Comparison of ENCODE assay signal across 8 cellular contexts in the genomic region with DNA sequence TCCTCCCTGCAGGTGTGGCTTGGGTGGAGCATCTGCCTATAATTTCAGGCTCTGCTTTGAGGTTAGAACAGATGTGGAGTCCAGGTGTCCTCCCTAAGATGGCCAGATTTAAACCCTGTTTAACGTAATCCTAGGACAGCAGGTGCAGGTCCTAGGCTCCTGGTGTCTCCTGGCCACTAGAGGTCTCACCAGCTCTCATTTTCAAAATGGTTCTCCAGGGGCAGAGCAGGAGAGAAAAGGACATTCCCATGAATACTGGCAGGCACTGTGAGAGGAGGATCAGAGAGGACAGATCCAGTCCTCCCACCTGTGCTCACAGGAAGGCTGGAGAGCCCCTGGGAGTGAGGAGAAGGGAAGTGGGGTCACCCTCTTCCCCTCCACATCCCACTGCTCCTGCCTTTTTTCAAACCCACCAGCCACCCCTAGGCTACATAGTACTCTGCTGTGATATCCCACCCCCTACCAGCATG.
DNase-seq lines count a peak whose midpoint lies in the region; ATAC-seq, FAIRE-seq and TF ChIP-seq lines count a peak whose summit lies in the region.

No MANE protein-coding gene starts in this region.

- TF ChIP-seq POLR2A in A549 (IDR thresholded peaks at IDR 0.05; ENCODE audit: low read length): no peak

- H3K27ac Mint-ChIP-seq in CD8-positive, alpha-beta memory T cell: no peak overlapping the region

- no peak overlapping the region for H3K4me3 Mint-ChIP-seq in CD8-positive, alpha-beta memory T cell

- TF ChIP-seq CTCF in A549 (IDR thresholded peaks at IDR 0.05) (peak; percentile 70), GM12874 (IDR thresholded peaks at IDR 0.05; ENCODE audit: insufficient read depth, low read depth, low read length) (peak; percentile 69), WERI-Rb-1 (IDR thresholded peaks at IDR 0.05; ENCODE audit: low read depth, low read length) (peak; percentile 92), cardiac muscle cell (IDR thresholded peaks at IDR 0.05; ENCODE audit: low read depth, low read length) (peak; percentile 87), retinal pigment epithelial cell (conservative IDR thresholded peaks at IDR 0.05; ENCODE audit: low read depth, low read length) (peak; percentile 91)

- 20% methylated on average over 1 of the region's 1 CpG for WGBS in A549 (ENCODE audit: missing lambda C conversion rate)

- no peaks in the 10 kb centered on the region for H3K4me1 Mint-ChIP-seq in CD8-positive, alpha-beta memory T cell

- POLR2A ChIA-PET in A549 (lab: Yijun Ruan, JAX): no interaction called here
- POLR2A ChIA-PET in CD8-positive, alpha-beta memory T cell (lab: Charles Lee): no interaction called here

- no peaks in the 10 kb centered on the region for H3K9me3 ChIP-seq in A549
- H3K9me3 ChIP-seq in WERI-Rb-1 (ENCODE audit: severe bottlenecking): no peaks in the 10 kb centered on the region
- no peaks in the 10 kb centered on the region for H3K9me3 ChIP-seq in cardiac muscle cell (ENCODE audit: low read depth)
- no peaks in the 10 kb centered on the region for H3K9me3 ChIP-seq in CD8-positive, alpha-beta memory T cell (ENCODE audit: low read length)

- no peaks in the 10 kb centered on the region for H3K27me3 ChIP-seq in WERI-Rb-1 (ENCODE audit: insufficient read depth, low read depth, severe bottlenecking)
- no peaks in the 10 kb centered on the region for H3K27me3 ChIP-seq in cardiac muscle cell
- H3K27me3 ChIP-seq in CD8-positive, alpha-beta memory T cell (ENCODE audit: insufficient read depth, low read length, poor library complexity, severe bottlenecking): no peaks in the 10 kb centered on the region

- H3K4me1 ChIP-seq in A549 (peaks cover 23% of the 10 kb centered on the region), cardiac muscle cell (ENCODE audit: low read depth) (peaks cover 14% of the 10 kb centered on the region)
- H3K4me1 ChIP-seq in CD8-positive, alpha-beta memory T cell (ENCODE audit: insufficient read depth, low read length): no peaks in the 10 kb centered on the region

- no peaks in the 10 kb centered on the region for H3K9me3 Mint-ChIP-seq in CD8-positive, alpha-beta memory T cell

- peaks cover 3% of the 10 kb centered on the region in 2 donors for H3K27me3 Mint-ChIP-seq in CD8-positive, alpha-beta memory T cell

- no peak for FAIRE-seq in A549 (lab: Jason Lieb, UNC)

- TF ChIP-seq EP300 in A549 (IDR thresholded peaks at IDR 0.05): no peak

- no peaks in the 10 kb centered on the region for H3K36me3 ChIP-seq in WERI-Rb-1
- H3K36me3 ChIP-seq in cardiac muscle cell: no peaks in the 10 kb centered on the region
- no peaks in the 10 kb centered on the region for H3K36me3 ChIP-seq in CD8-positive, alpha-beta memory T cell (ENCODE audit: insufficient read depth, low read length)

- H3K4me3 ChIP-seq in A549: no peak overlapping the region
- H3K4me3 ChIP-seq in WERI-Rb-1 (ENCODE audit: low read depth, low read length): no peak overlapping the region
- no peak overlapping the region for H3K4me3 ChIP-seq in cardiac muscle cell
- no peak overlapping the region for H3K4me3 ChIP-seq in retinal pigment epithelial cell (ENCODE audit: low read length)
- H3K4me3 ChIP-seq in CD8-positive, alpha-beta memory T cell (ENCODE audit: low read length): no peak overlapping the region

- H3K36me3 Mint-ChIP-seq in CD8-positive, alpha-beta memory T cell: no peaks in the 10 kb centered on the region

- no peak overlapping the region for H3K4me2 ChIP-seq in A549

- ATAC-seq in A549: peak; percentile 88 to 94
- ATAC-seq in HG02588 (IDR thresholded peaks at IDR 0.05; ENCODE audit: unreplicated experiment): no peak

- TF ChIP-seq RAD21 in A549 (conservative IDR thresholded peaks at IDR 0.05 in 1 of 2, IDR thresholded peaks at IDR 0.05 in 1 of 2): peak; percentile 74 to 76

- CTCF ChIA-PET in A549 (lab: Yijun Ruan, JAX): interaction anchor here (0.6 to 13.3 kb wide), 33 partner anchors 8 to 643 kb away, joined by 3 to 175 read pairs (median 4); no protein-coding TSS in a partner anchor
- CTCF ChIA-PET in CD8-positive, alpha-beta memory T cell (lab: Charles Lee): no interaction called here

- DNase-seq in A549 (ENCODE audit: low read depth in 1 of 2, low spot score in 1 of 2) (peak; percentile 40 to 63), NCI-H2029 treated with DMSO at 0.1 percent for 48 hours (lab: John Stamatoyannopoulos, UW) (peak; percentile 53), WERI-Rb-1 (peak; percentile 91), cardiac muscle cell (ENCODE audit: low read depth in 1 of 2, low spot score in 1 of 2) (peak; percentile 73 to 77), retinal pigment epithelial cell (ENCODE audit: low read depth) (no peak)
- no peak for DNase-seq in CD8-positive, alpha-beta memory T cell

- H3K27ac ChIP-seq in A549: peak overlapping the region in 1 of 2 experiments; percentile 48; a peak in 1 of 6 replicates
- peak overlapping the region; percentile 31 for H3K27ac ChIP-seq in WERI-Rb-1
- no peak overlapping the region for H3K27ac ChIP-seq in cardiac muscle cell
- no peak overlapping the region for H3K27ac ChIP-seq in CD8-positive, alpha-beta memory T cell (ENCODE audit: low read depth, low read length)

TF ChIP-seq in A549, 52 proteins besides CTCF, POLR2A, EP300 and RAD21:
- TF ChIP-seq SMC3 (IDR thresholded peaks at IDR 0.05): peak; percentile 64
- TF ChIP-seq HEYL (CRISPR knock-in tag; IDR thresholded peaks at IDR 0.05): no peak
- TF ChIP-seq HOXA7 (CRISPR knock-in tag; IDR thresholded peaks at IDR 0.05): no peak
- no peak for TF ChIP-seq CHD2 (IDR thresholded peaks at IDR 0.05; ENCODE audit: low read length, partially characterized antibody)

Comparison
In these comparisons a context has a peak if more than half of its experiments do, and no peak if none do; other contexts are left out.
1. DNase-seq: peak in A549 (2 of 2), NCI-H2029 treated with DMSO at 0.1 percent for 48 hours (single experiment), WERI-Rb-1 (single experiment) and cardiac muscle cell (2 of 2); none in retinal pigment epithelial cell (single experiment) and CD8-positive, alpha-beta memory T cell (0 of 5).
2. Peak in every context shown above with its lines, with median percentiles within 50 percentile points of each other: CTCF ChIP-seq.